15 cellular contexts compared by ENCODE assay signal in the genomic region with DNA sequence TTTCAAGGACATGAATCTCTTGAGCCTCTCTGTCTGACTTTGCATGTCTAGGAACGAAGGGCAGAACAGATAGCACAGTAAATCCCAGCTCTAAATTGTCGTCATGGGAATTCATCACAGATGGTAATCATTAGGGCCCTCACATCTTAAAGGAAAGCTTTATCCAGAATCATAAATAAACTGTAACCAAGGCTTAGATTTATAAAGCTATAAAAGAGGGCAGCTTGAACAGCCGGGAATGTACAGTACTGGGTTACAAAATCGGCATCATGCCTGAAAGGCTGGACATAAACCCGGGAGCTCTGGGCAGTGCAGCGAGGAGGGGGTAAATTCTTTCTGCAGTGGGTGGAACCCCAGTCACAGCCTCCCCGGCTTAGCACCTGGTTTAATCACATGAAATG.
DNase-seq lines count a peak whose midpoint lies in the region; ATAC-seq and TF ChIP-seq lines count a peak whose summit lies in the region.
"Had no signal": no experiment of that assay in that cellular context is flagged by ENCODE, and none has a peak within 500 bp of the region (broad histone marks: within the 10 kb centered on the region; RNA-seq: fewer than 3 reads in every experiment).

No MANE protein-coding gene starts in this region.

- no peaks in the 10 kb centered on the region for H3K4me1 Mint-ChIP-seq in activated CD4-positive, alpha-beta memory T cell treated with anti-CD3 and anti-CD28 coated beads, Interleukin-2, amount 10 ng/mL, durations not matched to agents 7 days and 5 days
- no peaks in the 10 kb centered on the region for H3K4me1 Mint-ChIP-seq in T-helper 17 cell

- no peaks in the 10 kb centered on the region for H3K9me3 Mint-ChIP-seq in activated CD4-positive, alpha-beta memory T cell treated with anti-CD3 and anti-CD28 coated beads, Interleukin-2, amount 10 ng/mL, durations not matched to agents 7 days and 5 days

- no peaks in the 10 kb centered on the region for H3K36me3 Mint-ChIP-seq in activated CD4-positive, alpha-beta memory T cell treated with anti-CD3 and anti-CD28 coated beads, Interleukin-2, amount 10 ng/mL, durations not matched to agents 7 days and 5 days (ENCODE audit: low read depth)
- H3K36me3 Mint-ChIP-seq in T-helper 17 cell (ENCODE audit: low read depth) = no peaks in the 10 kb centered on the region

- peak; percentile 86 for DNase-seq in GM23248
- DNase-seq in adipocyte (ENCODE audit: low read depth) = peak; percentile 91
- DNase-seq in iris pigment epithelial cell (ENCODE audit: low read depth) = peak; percentile 80
- no peak for DNase-seq in transverse colon
- DNase-seq in activated CD4-positive, alpha-beta memory T cell treated with anti-CD3 and anti-CD28 coated beads, Interleukin-2, amount 10 ng/mL, durations not matched to agents 7 days and 5 days = no peak
- no peak for DNase-seq in T-helper 17 cell
- DNase-seq: activated naive CD4-positive, alpha-beta T cell treated with Interleukin-2 at 50 U/mL for 16 hours; cerebellar nuclear complex; KG1; NCI-H748 treated with DMSO at 0.1 percent for 48 hours; Right ventricle myocardium superior; stomach had no signal

- H3K4me3 Mint-ChIP-seq in activated CD4-positive, alpha-beta memory T cell treated with anti-CD3 and anti-CD28 coated beads, Interleukin-2, amount 10 ng/mL, durations not matched to agents 7 days and 5 days = no peak overlapping the region
- H3K4me3 Mint-ChIP-seq in T-helper 17 cell = no peak overlapping the region

- H3K79me2 ChIP-seq in GM23248 (ENCODE audit: insufficient read depth) = no peaks in the 10 kb centered on the region

- no peak for TF ChIP-seq EP300 in transverse colon (IDR thresholded peaks at IDR 0.05; ENCODE audit: low read depth)

- H3K36me3 ChIP-seq in GM23248 (ENCODE audit: low read depth) (peaks cover 14% of the 10 kb centered on the region; the same call in 1 of the 2 replicates), adipocyte (ENCODE audit: control insufficient read depth, insufficient read depth, low read length, severe bottlenecking) (peaks cover 22% of the 10 kb centered on the region), transverse colon (no peaks in the 10 kb centered on the region)
- H3K36me3 ChIP-seq: right atrium auricular region had no signal

- H3K4me2 ChIP-seq in GM23248 (ENCODE audit: unreplicated experiment) = peak overlapping the region; percentile 53

- H2AFZ ChIP-seq in GM23248 = no peak overlapping the region

- no peak for TF ChIP-seq POLR2A in transverse colon (IDR thresholded peaks at IDR 0.05)

- H3K4me1 ChIP-seq in GM23248 (ENCODE audit: insufficient read depth) (peaks cover 49% of the 10 kb centered on the region), adipocyte (ENCODE audit: control insufficient read depth, insufficient read depth, low read length) (peaks cover 24% of the 10 kb centered on the region), transverse colon (peaks cover 0 to 24% (median 5%) of the 10 kb centered on the region in 4 donors)

- H3K27ac Mint-ChIP-seq in activated CD4-positive, alpha-beta memory T cell treated with anti-CD3 and anti-CD28 coated beads, Interleukin-2, amount 10 ng/mL, durations not matched to agents 7 days and 5 days = no peak overlapping the region
- no peak overlapping the region for H3K27ac Mint-ChIP-seq in T-helper 17 cell

- H3K9me3 ChIP-seq in GM23248 (ENCODE audit: low read depth) (no peaks in the 10 kb centered on the region), adipocyte (ENCODE audit: control insufficient read depth, low read length) (no peaks in the 10 kb centered on the region), transverse colon (no peaks in the 10 kb centered on the region), T-helper 17 cell (ENCODE audit: control insufficient read depth, low read length, poor library complexity, severe bottlenecking) (no peaks in the 10 kb centered on the region)
- H3K9me3 ChIP-seq: right atrium auricular region, stomach had no signal

- H3K9ac ChIP-seq in GM23248 (peak overlapping the region; percentile 71), adipocyte (ENCODE audit: low read length) (no peak overlapping the region)

- peaks cover 45% of the 10 kb centered on the region for H3F3A ChIP-seq in GM23248 (ENCODE audit: insufficient read depth)

- intact Hi-C loops in transverse colon (cut with DNase I; ENCODE audit: low total_unique reads) = no loop called here

- H3K27ac ChIP-seq in GM23248 (peak overlapping the region; percentile 94), transverse colon (peak overlapping the region; percentile 33 to 63 (median 50))
- H3K27ac ChIP-seq: right atrium auricular region had no signal

- 3 to 6% methylated on average over 7 of the region's 7 CpGs for WGBS in GM23248 (ENCODE audit: low coverage in 1 of 2, low lambda C conversion rate in 2 of 2, missing lambda C conversion rate in 2 of 2), 2 experiments
- 20 to 49% methylated on average over 1 to 7 of the region's 7 CpGs for WGBS in transverse colon (ENCODE audit: low coverage in 1 of 2), 2 donors

- no peaks in the 10 kb centered on the region for H3K9me2 ChIP-seq in GM23248 (ENCODE audit: insufficient read depth)

- CTCF ChIA-PET in activated CD4-positive, alpha-beta memory T cell treated with anti-CD3 and anti-CD28 coated beads, Interleukin-2, amount 10 ng/mL, durations not matched to agents 7 days and 5 days (lab: Charles Lee) = no interaction called here

- ATAC-seq in HG02571 (IDR thresholded peaks at IDR 0.05; ENCODE audit: unreplicated experiment) (no peak), HG02759 (IDR thresholded peaks at IDR 0.05; ENCODE audit: unreplicated experiment) (no peak), T-helper 17 cell (no peak)

- peaks cover 29% of the 10 kb centered on the region for H3K27me3 Mint-ChIP-seq in activated CD4-positive, alpha-beta memory T cell treated with anti-CD3 and anti-CD28 coated beads, Interleukin-2, amount 10 ng/mL, durations not matched to agents 7 days and 5 days
- H3K27me3 Mint-ChIP-seq in T-helper 17 cell = peaks cover 42% of the 10 kb centered on the region

- POLR2A ChIA-PET in activated CD4-positive, alpha-beta memory T cell treated with anti-CD3 and anti-CD28 coated beads, Interleukin-2, amount 10 ng/mL, durations not matched to agents 7 days and 5 days (lab: Charles Lee) = no interaction called here

- in situ Hi-C loops in GM23248 (cut with MboI) (no loop called here), transverse colon (cut with MboI; ENCODE audit: low pct_ligation_motif_present in 1 of 4, low pct_unique_long_range_greater_than_20kb in 1 of 4, low sequenced_read_pairs in 3 of 4) (no loop called here)

- H4K20me1 ChIP-seq in GM23248 (ENCODE audit: insufficient read depth) = no peaks in the 10 kb centered on the region

- H3K4me3 ChIP-seq in GM23248 = no peak overlapping the region
- no peak overlapping the region for H3K4me3 ChIP-seq in adipocyte (ENCODE audit: low read length)
- no peak overlapping the region for H3K4me3 ChIP-seq in transverse colon
- H3K4me3 ChIP-seq: right atrium auricular region, stomach had no signal

- no peak for TF ChIP-seq CTCF in transverse colon (IDR thresholded peaks at IDR 0.05)

- no peaks in the 10 kb centered on the region for H3K27me3 ChIP-seq in GM23248 (replicated peaks; ENCODE audit: insufficient read depth)
- H3K27me3 ChIP-seq in adipocyte (replicated peaks; ENCODE audit: control insufficient read depth, insufficient read depth, low read length) = no peaks in the 10 kb centered on the region
- no peaks in the 10 kb centered on the region for H3K27me3 ChIP-seq in transverse colon
- H3K27me3 ChIP-seq: right atrium auricular region, stomach had no signal

Comparison
In these comparisons a context has a peak if more than half of its experiments do, and no peak if none do; other contexts are left out.
1. DNase-seq: peak in GM23248 (single experiment), adipocyte (single experiment) and iris pigment epithelial cell (single experiment); none in transverse colon (single experiment), activated CD4-positive, alpha-beta memory T cell treated with anti-CD3 and anti-CD28 coated beads, Interleukin-2, amount 10 ng/mL, durations not matched to agents 7 days and 5 days (single experiment) and T-helper 17 cell (0 of 3).